In the genomic region with DNA sequence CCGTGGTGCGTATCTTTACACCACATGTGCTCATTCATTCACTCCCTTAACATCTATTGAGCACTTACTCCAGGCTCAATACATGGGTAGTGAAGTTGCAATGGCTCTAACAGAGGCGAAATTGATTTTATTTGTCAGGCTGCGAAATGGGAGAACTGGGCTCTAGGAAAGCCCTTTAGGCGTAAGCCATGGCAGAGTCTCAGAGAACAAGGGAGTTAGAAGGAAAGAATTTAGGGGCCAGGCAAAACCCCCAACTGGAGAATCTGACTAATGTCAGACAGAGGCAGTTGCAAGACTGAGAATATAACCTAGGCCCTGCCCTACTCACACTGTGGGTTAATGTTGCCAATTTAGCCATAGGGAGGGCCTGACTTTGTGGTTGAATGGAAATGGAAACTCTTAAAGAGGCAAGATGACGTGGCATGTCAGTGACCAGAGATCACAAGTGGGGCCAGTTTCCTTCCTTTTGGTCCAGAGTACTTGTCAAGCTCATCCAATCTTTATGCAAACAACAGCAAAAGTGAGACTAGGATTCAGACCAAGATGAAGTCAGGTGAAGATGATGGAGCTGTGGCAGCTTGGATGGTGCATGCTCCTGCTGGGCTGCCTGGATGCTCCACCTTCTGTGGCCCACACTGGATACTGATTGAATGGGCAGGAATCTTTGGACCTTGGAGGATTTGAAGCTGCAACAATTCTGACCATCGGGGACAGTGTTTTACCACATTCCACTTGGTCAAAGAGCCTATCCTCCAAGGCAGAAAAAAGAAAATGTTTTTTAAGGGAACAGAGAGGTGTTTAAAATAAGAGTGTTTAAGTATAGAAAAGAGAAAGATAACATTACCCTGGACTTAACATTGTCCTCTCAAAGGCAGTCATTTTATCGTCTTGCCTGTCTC, we compare ENCODE assay signal across 11 cellular contexts.
DNase-seq lines count a peak whose midpoint lies in the region; TF ChIP-seq lines count a peak whose summit lies in the region.
"Had no signal": no experiment of that assay in that cellular context is flagged by ENCODE, and none has a peak within 500 bp of the region (broad histone marks: within the 10 kb centered on the region; RNA-seq: fewer than 3 reads in every experiment).

No MANE protein-coding gene starts in this region.

- peak; percentile 52 for DNase-seq in activated CD8-positive, alpha-beta memory T cell treated with anti-CD3 and anti-CD28 coated beads for 24 hours
- no peak for DNase-seq in activated CD8-positive, alpha-beta memory T cell treated with anti-CD3 and anti-CD28 coated beads, Interleukin-2, amount 50 U/mL, for 4 hours
- DNase-seq in NOMO-1 treated with DMSO at 0.1 percent for 48 hours (lab: John Stamatoyannopoulos, UW; ENCODE audit: unreplicated experiment): peak; percentile 68
- no peak for DNase-seq in epithelial cell of esophagus (ENCODE audit: low read depth)
- DNase-seq in stromal cell of bone marrow (ENCODE audit: low read depth): peak; percentile 53
- no peak for DNase-seq in 8988T
- no peak for DNase-seq in prostate gland (ENCODE audit: low spot score)
- DNase-seq in glutamatergic neuron: no peak

- H3K27ac ChIP-seq in prostate gland: no peak overlapping the region
- H3K27ac ChIP-seq: colonic mucosa, SJSA1 had no signal

- H3K4me1 Mint-ChIP-seq in glutamatergic neuron (ENCODE audit: low read depth, unreplicated experiment): peaks cover 5% of the 10 kb centered on the region

- TF ChIP-seq CTCF in epithelial cell of esophagus (IDR thresholded peaks at IDR 0.05; ENCODE audit: insufficient read depth, low read depth, low read length, missing control alignments): peak; percentile 3
- TF ChIP-seq CTCF in prostate gland (IDR thresholded peaks at IDR 0.05): no peak
- TF ChIP-seq CTCF in glutamatergic neuron (IDR thresholded peaks at IDR 0.05; ENCODE audit: partially characterized antibody, unreplicated experiment): no peak

- H3K27me3 Mint-ChIP-seq in glutamatergic neuron (ENCODE audit: unreplicated experiment): peaks cover 3% of the 10 kb centered on the region
- H3K27me3 Mint-ChIP-seq: naive B cell had no signal

- peaks cover 11% of the 10 kb centered on the region for H3K9me3 Mint-ChIP-seq in glutamatergic neuron (ENCODE audit: unreplicated experiment)

- no peaks in the 10 kb centered on the region for H3K36me3 Mint-ChIP-seq in glutamatergic neuron (ENCODE audit: unreplicated experiment)
- H3K36me3 Mint-ChIP-seq: naive B cell had no signal

- 84% methylated on average over 8 of the region's 8 CpGs for WGBS in prostate gland

- intact Hi-C loops in prostate gland (cut with DNase I): loop anchor here (2.0 to 10.0 kb wide), 3 partner anchors 456 to 1120 kb away; no protein-coding TSS in a partner anchor

- no peaks in the 10 kb centered on the region for H3K4me1 ChIP-seq in prostate gland (replicated peaks)
- H3K4me1 ChIP-seq: colonic mucosa, SJSA1 had no signal

- H3K4me3 Mint-ChIP-seq in glutamatergic neuron (ENCODE audit: unreplicated experiment): no peak overlapping the region
- H3K4me3 Mint-ChIP-seq: naive B cell had no signal

- H3K9me3 ChIP-seq in prostate gland: no peaks in the 10 kb centered on the region
- H3K9me3 ChIP-seq: colonic mucosa, SJSA1 had no signal

- no peak for TF ChIP-seq POLR2A in prostate gland (IDR thresholded peaks at IDR 0.05)

- H3K4me3 ChIP-seq in epithelial cell of esophagus (ENCODE audit: low read length) (no peak overlapping the region), prostate gland (no peak overlapping the region)
- H3K4me3 ChIP-seq: colonic mucosa, SJSA1 had no signal

- no peak overlapping the region for H3K27ac Mint-ChIP-seq in glutamatergic neuron (ENCODE audit: unreplicated experiment)

- no peaks in the 10 kb centered on the region for H3K36me3 ChIP-seq in prostate gland
- H3K36me3 ChIP-seq: colonic mucosa, SJSA1 had no signal

- H3K27me3 ChIP-seq in prostate gland (replicated peaks; ENCODE audit: insufficient read depth): no peaks in the 10 kb centered on the region
- H3K27me3 ChIP-seq: colonic mucosa, SJSA1 had no signal

Comparison
In these comparisons a context has a peak if more than half of its experiments do, and no peak if none do; other contexts are left out.
1. DNase-seq: peak in activated CD8-positive, alpha-beta memory T cell treated with anti-CD3 and anti-CD28 coated beads for 24 hours (single experiment), NOMO-1 treated with DMSO at 0.1 percent for 48 hours (single experiment) and stromal cell of bone marrow (single experiment); none in activated CD8-positive, alpha-beta memory T cell treated with anti-CD3 and anti-CD28 coated beads, Interleukin-2, amount 50 U/mL, for 4 hours (single experiment), epithelial cell of esophagus (single experiment), 8988T (single experiment), prostate gland (single experiment) and glutamatergic neuron (single experiment).